5 cellular contexts compared by ENCODE assay signal in genomic region chr7:142043917-142044316, GRCh38. TPM values are rescaled to one million over a fixed set of nuclear protein-coding genes. Genes with fewer than 3 reads are reported as not detected.
"Had no signal": no experiment of that assay in that cellular context is flagged by ENCODE, and none has a peak within 500 bp of the region (broad histone marks: within the 10 kb centered on the region; RNA-seq: fewer than 3 reads in every experiment).

No MANE protein-coding gene starts in this region.

RNA-seq across cellular contexts. Expression of gene MGAM, which starts 48.2 kb away (rescaled TPM):
- total RNA-seq: dermis blood vessel endothelial cell, dermis microvascular lymphatic vessel endothelial cell, endothelial cell of umbilical vein, epithelial cell of proximal tubule, fibroblast of lung had no signal
- polyA plus RNA-seq: endothelial cell of umbilical vein had no signal
